Comparison of ENCODE assay signal across 14 cellular contexts in the genomic region with DNA sequence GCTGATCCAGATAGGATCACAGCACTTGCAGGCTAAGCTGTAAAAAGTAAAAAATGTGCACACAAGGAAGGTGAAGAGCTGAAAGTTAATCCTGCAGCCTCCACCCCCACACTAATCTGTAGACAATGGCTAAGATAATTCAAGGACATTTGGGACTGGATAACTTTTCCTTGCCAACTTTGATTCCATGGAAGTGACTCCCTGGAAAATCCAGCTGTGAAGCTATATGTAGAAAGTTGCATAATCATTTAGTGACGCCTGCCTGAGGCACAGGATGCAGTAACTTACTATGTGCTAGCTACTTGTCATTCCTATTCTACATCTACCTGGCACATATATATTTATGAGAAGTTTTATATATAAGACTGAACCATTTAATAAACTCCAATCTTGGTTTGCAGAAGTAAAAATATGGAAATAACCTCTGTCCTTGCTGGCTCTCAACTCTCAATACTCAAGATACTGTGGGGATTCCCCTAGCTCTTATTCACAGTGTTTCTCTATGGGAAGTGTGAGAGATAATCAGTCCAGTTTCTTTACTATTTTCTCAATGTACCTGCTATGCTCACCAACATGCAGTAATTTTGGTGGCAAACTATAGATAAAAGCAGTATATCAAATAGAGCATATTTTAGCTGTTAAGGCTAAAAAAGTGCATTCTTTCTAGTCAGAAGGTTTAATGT. TPM values are rescaled to one million over a fixed set of nuclear protein-coding genes. Genes with fewer than 3 reads are reported as not detected.
DNase-seq lines count a peak whose midpoint lies in the region; ATAC-seq and TF ChIP-seq lines count a peak whose summit lies in the region.
"Had no signal": no experiment of that assay in that cellular context is flagged by ENCODE, and none has a peak within 500 bp of the region (broad histone marks: within the 10 kb centered on the region; RNA-seq: fewer than 3 reads in every experiment).

No MANE protein-coding gene starts in this region.

- H3K9me1 ChIP-seq in IMR-90 (ENCODE audit: insufficient read depth, low read length) = no peaks in the 10 kb centered on the region

- no peaks in the 10 kb centered on the region for H3K27me3 Mint-ChIP-seq in CD8-positive, alpha-beta T cell (ENCODE audit: low read depth)
- H3K27me3 Mint-ChIP-seq: memory B cell had no signal

- TF ChIP-seq RAD21 in IMR-90 (IDR thresholded peaks at IDR 0.05; ENCODE audit: low read length) = no peak

- peaks cover 91% of the 10 kb centered on the region for H3K36me3 Mint-ChIP-seq in CD8-positive, alpha-beta T cell

- no peak overlapping the region for H2AK9ac ChIP-seq in IMR-90 (replicated peaks; ENCODE audit: low read depth, low read length, poor library complexity)

- no peak for TF ChIP-seq CTCF in CD8-positive, alpha-beta T cell (IDR thresholded peaks at IDR 0.05)
- TF ChIP-seq CTCF in IMR-90 (conservative IDR thresholded peaks at IDR 0.05; ENCODE audit: low read depth, low read length) (no peak), fibroblast of mammary gland (conservative IDR thresholded peaks at IDR 0.05; ENCODE audit: control insufficient read depth, insufficient read depth, low read depth, low read length) (no peak), vagina (IDR thresholded peaks at IDR 0.05) (no peak), GM10248 (IDR thresholded peaks at IDR 0.05; ENCODE audit: control extremely low read depth, extremely low read depth, low read depth, missing control alignments) (no peak), upper lobe of left lung (IDR thresholded peaks at IDR 0.05) (no peak)

- no peak overlapping the region for H3K4ac ChIP-seq in IMR-90 (ENCODE audit: low read depth, low read length)

- H3K18ac ChIP-seq in IMR-90 (ENCODE audit: low read depth, low read length) = no peak overlapping the region

- H2BK20ac ChIP-seq in IMR-90 (ENCODE audit: low read depth, low read length) = no peak overlapping the region

- no TSS peak for BruUV-seq in IMR-90 (replicated peaks; lab: Mats Ljungman, UMichigan)

- TF ChIP-seq EP300 in upper lobe of left lung (IDR thresholded peaks at IDR 0.05) = no peak

- no peak overlapping the region for H4K91ac ChIP-seq in IMR-90 (ENCODE audit: insufficient read depth, low read depth, low read length)

- peaks cover 87% of the 10 kb centered on the region for H3K4me1 Mint-ChIP-seq in CD8-positive, alpha-beta T cell (ENCODE audit: low read depth)

- H3K9me3 ChIP-seq in CD8-positive, alpha-beta T cell (ENCODE audit: low read length) = no peaks in the 10 kb centered on the region
- no peaks in the 10 kb centered on the region for H3K9me3 ChIP-seq in IMR-90 (ENCODE audit: control insufficient read depth, insufficient read depth, low read length)
- H3K9me3 ChIP-seq in vagina = no peaks in the 10 kb centered on the region
- no peaks in the 10 kb centered on the region for H3K9me3 ChIP-seq in upper lobe of left lung
- H3K9me3 ChIP-seq: adrenal gland, esophagus squamous epithelium, MG63 had no signal

- no peak for TF ChIP-seq POLR2A in IMR-90 (IDR thresholded peaks at IDR 0.05; ENCODE audit: low read depth, low read length)
- TF ChIP-seq POLR2A in vagina (IDR thresholded peaks at IDR 0.05) = no peak
- no peak for TF ChIP-seq POLR2A in upper lobe of left lung (IDR thresholded peaks at IDR 0.05)

- no peak overlapping the region for H2BK15ac ChIP-seq in IMR-90 (ENCODE audit: low read depth, low read length)

- in situ Hi-C loops in IMR-90 (cut with MboI; ENCODE audit: low sequenced_read_pairs) = loop anchor here (10.0 kb wide), 1 partner anchor 138 kb away; a partner anchor contains a TSS

- no peaks in the 10 kb centered on the region for H3K27me3 ChIP-seq in CD8-positive, alpha-beta T cell (ENCODE audit: insufficient read depth, low read length)
- H3K27me3 ChIP-seq in IMR-90 (ENCODE audit: control insufficient read depth, insufficient read depth, low read length) = no peaks in the 10 kb centered on the region
- H3K27me3 ChIP-seq in vagina = no peaks in the 10 kb centered on the region
- H3K27me3 ChIP-seq in upper lobe of left lung = no peaks in the 10 kb centered on the region
- H3K27me3 ChIP-seq: adrenal gland, esophagus squamous epithelium, MG63 had no signal

- dilution Hi-C loops in IMR-90 (cut with HindIII; ENCODE audit: low sequenced_read_pairs, unreplicated experiment) = no loop called here

- no peak overlapping the region for H2AFZ ChIP-seq in IMR-90 (replicated peaks; ENCODE audit: low read length, poor library complexity)

- 0 out of 2 replicates have a peak overlapping the region, but pooled peaks have one; percentile 33 for H3K23ac ChIP-seq in IMR-90 (ENCODE audit: low read depth, low read length)

- intact Hi-C loops in CD8-positive, alpha-beta T cell (cut with DNase I, micrococcal nuclease) = loop anchor here in 1 of 2 experiments (2.0 to 5.0 kb wide), 2 partner anchors 14 to 34 kb away; a partner anchor contains a TSS
- intact Hi-C loops in IMR-90 (cut with micrococcal nuclease) = no loop called here
- intact Hi-C loops in vagina (cut with DNase I) = no loop called here

- no peak for ATAC-seq in CD8-positive, alpha-beta T cell
- peak; percentile 19 for ATAC-seq in GM19468 (IDR thresholded peaks at IDR 0.05; ENCODE audit: extremely low read depth, unreplicated experiment)
- no peak for ATAC-seq in IMR-90 (ENCODE audit: low read depth)
- ATAC-seq in HG02840 (IDR thresholded peaks at IDR 0.05; ENCODE audit: low FRiP score, unreplicated experiment) = no peak
- no peak for ATAC-seq in upper lobe of left lung (ENCODE audit: low FRiP score in 2 of 2)
- ATAC-seq: sciatic nerve had no signal

- H3K36me3 ChIP-seq in CD8-positive, alpha-beta T cell (ENCODE audit: insufficient read depth, low read length) = peaks cover 62% of the 10 kb centered on the region
- H3K36me3 ChIP-seq in IMR-90 (ENCODE audit: control insufficient read depth, insufficient read depth, low read length) (peaks cover 39% of the 10 kb centered on the region), vagina (peaks cover 7 to 63% of the 10 kb centered on the region in 2 donors), upper lobe of left lung (peaks cover 4 to 50% (median 29%) of the 10 kb centered on the region in 4 donors)

- H4K8ac ChIP-seq in IMR-90 (ENCODE audit: low read depth in 2 of 2, low read length in 2 of 2) = no peak overlapping the region

- no peak overlapping the region for H3K14ac ChIP-seq in IMR-90 (replicated peaks; ENCODE audit: low read depth, low read length)

- POLR2A ChIA-PET in CD8-positive, alpha-beta T cell (lab: Charles Lee) = interaction anchor here (0.7 to 4.9 kb wide), 4 partner anchors 10 to 433 kb away, joined by 3 to 20 read pairs (median 4); a partner anchor contains a TSS
- POLR2A ChIA-PET in IMR-90 (lab: Charles Lee; ENCODE audit: unreplicated experiment) = no interaction called here
- POLR2A ChIA-PET in GM10248 (lab: Yijun Ruan, JAX) = interaction anchor here (2.2 kb wide), 1 partner anchor 15 kb away, joined by 5 read pairs; a partner anchor contains a TSS

- peaks cover 71% of the 10 kb centered on the region for H3K4me1 ChIP-seq in CD8-positive, alpha-beta T cell (ENCODE audit: insufficient read depth, low read length)
- H3K4me1 ChIP-seq in IMR-90 (ENCODE audit: control insufficient read depth, insufficient read depth, low read length) (no peaks in the 10 kb centered on the region; the same call in none of the 2 replicates), vagina (no peaks in the 10 kb centered on the region), upper lobe of left lung (peaks cover 0 to 8% (median 4%) of the 10 kb centered on the region in 4 donors)

- DNase-seq in CD8-positive, alpha-beta T cell = no peak
- DNase-seq in IMR-90 = peak; percentile 31
- peak; percentile 29 for DNase-seq in fibroblast of mammary gland (ENCODE audit: low read depth)
- DNase-seq in vagina (ENCODE audit: extremely low spot score in 2 of 2) = no peak
- no peak for DNase-seq in GM10248 (ENCODE audit: extremely low spot score)
- no peak for DNase-seq in upper lobe of left lung
- DNase-seq: adrenal gland, C1 segment of cervical spinal cord, esophagus squamous epithelium, MG63 had no signal

- CTCF ChIA-PET in CD8-positive, alpha-beta T cell (lab: Charles Lee) = interaction anchor here (0.7 to 1.7 kb wide), 5 partner anchors 8 to 37 kb away, joined by 3 to 8 read pairs (median 4); a partner anchor contains a TSS
- CTCF ChIA-PET in IMR-90 (lab: Yijun Ruan, JAX) = interaction anchor here (1.0 kb wide), 1 partner anchor 9 kb away, joined by 3 read pairs; no protein-coding TSS in a partner anchor
- CTCF ChIA-PET in GM10248 (lab: Yijun Ruan, JAX) = interaction anchor here (1.5 kb wide), 2 partner anchors 38 to 51 kb away, joined by 3 to 6 read pairs; no protein-coding TSS in a partner anchor

- H3K9ac ChIP-seq in IMR-90 (ENCODE audit: low read depth, low read length) = no peak overlapping the region

- H4K5ac ChIP-seq in IMR-90 (ENCODE audit: low read depth, low read length) = no peak overlapping the region

- H3K27ac Mint-ChIP-seq in CD8-positive, alpha-beta T cell = peak overlapping the region; percentile 58
- H3K27ac Mint-ChIP-seq: memory B cell had no signal

- H2BK120ac ChIP-seq in IMR-90 (ENCODE audit: low read depth, low read length) = no peak overlapping the region

- no peak overlapping the region for H2BK5ac ChIP-seq in IMR-90 (ENCODE audit: low read depth, low read length, poor library complexity, severe bottlenecking)

- no peak overlapping the region for H2AK5ac ChIP-seq in IMR-90 (ENCODE audit: low read depth, low read length)

- peak overlapping the region; percentile 0 for H3K4me3 Mint-ChIP-seq in CD8-positive, alpha-beta T cell
- H3K4me3 Mint-ChIP-seq: memory B cell had no signal

- peaks cover 12 to 18% of the 10 kb centered on the region in 2 experiments for H3K79me1 ChIP-seq in IMR-90 (ENCODE audit: low read depth in 1 of 2, low read length in 2 of 2)

- no peak overlapping the region for H3K56ac ChIP-seq in IMR-90 (ENCODE audit: extremely low read depth, insufficient read depth, low read length)

- no peaks in the 10 kb centered on the region for H3K9me3 Mint-ChIP-seq in CD8-positive, alpha-beta T cell
- H3K9me3 Mint-ChIP-seq: memory B cell had no signal

- H4K20me1 ChIP-seq in IMR-90 (ENCODE audit: insufficient read depth, low read length) = no peaks in the 10 kb centered on the region

- WGBS in IMR-90 (ENCODE audit: extremely low coverage in 2 of 2, insufficient read length in 1 of 2), 2 experiments = no CpG with 5 or more reads among the region's 1 CpG
- WGBS in upper lobe of left lung, 2 donors = 57 to 58% methylated on average over 1 of the region's 1 CpG

- H3K27ac ChIP-seq in CD8-positive, alpha-beta T cell (ENCODE audit: low read depth, low read length) = no peak overlapping the region
- H3K27ac ChIP-seq in IMR-90 (ENCODE audit: insufficient read depth, low read length) = no peak overlapping the region
- no peak overlapping the region for H3K27ac ChIP-seq in vagina
- H3K27ac ChIP-seq in upper lobe of left lung = no peak overlapping the region
- H3K27ac ChIP-seq: adrenal gland, esophagus squamous epithelium had no signal

- H3K4me3 ChIP-seq in CD8-positive, alpha-beta T cell (ENCODE audit: low read depth, low read length) = no peak overlapping the region
- H3K4me3 ChIP-seq in IMR-90 (ENCODE audit: insufficient read depth, low read depth, low read length) (no peak overlapping the region), fibroblast of mammary gland (ENCODE audit: control insufficient read depth, low read depth, low read length) (no peak overlapping the region), vagina (no peak overlapping the region), upper lobe of left lung (no peak overlapping the region)
- H3K4me3 ChIP-seq: adrenal gland, esophagus squamous epithelium, MG63 had no signal

- H3K4me2 ChIP-seq in IMR-90 (ENCODE audit: low read depth, low read length) = no peak overlapping the region

RNA-seq across cellular contexts. Expression of a gene that starts 14.8 kb away (rescaled TPM):
- total RNA-seq in CD8-positive, alpha-beta T cell = 100 to 1,000 TPM; 492 to 577 TPM
- total RNA-seq in IMR-90 (2012; rRNA removed) = 623 and 997 TPM in 2 replicates
- polyA plus RNA-seq in IMR-90 (2012; rRNA removed) = 508 and 630 TPM in 2 replicates
- 67.9 and 182 TPM in 2 replicates for polyA plus RNA-seq in IMR-90 (2012; cell fraction: cytosol; rRNA removed)
- polyA plus RNA-seq in IMR-90 (2012; cell fraction: nucleus; rRNA removed; ENCODE audit: low replicate concordance) = 14.8 and 167 TPM in 2 replicates
- 183 TPM for total RNA-seq in vagina
- total RNA-seq in upper lobe of left lung = 100 to 1,000 TPM in 5 of 6 donors, 10 to 100 TPM in 1; 78.6 to 538 (median 297) TPM

RNA-seq across cellular contexts. Expression of a gene that starts 38.2 kb away (rescaled TPM):
- total RNA-seq in CD8-positive, alpha-beta T cell = under 1 TPM in 1 of 2 experiments, not detected in 1; 0.17 TPM
- not detected in 2 replicates for total RNA-seq in IMR-90 (2012; rRNA removed)
- not detected in 2 replicates for polyA plus RNA-seq in IMR-90 (2012; rRNA removed)
- polyA plus RNA-seq in IMR-90 (2012; cell fraction: cytosol; rRNA removed) = not detected in 2 replicates
- polyA plus RNA-seq in IMR-90 (2012; cell fraction: nucleus; rRNA removed; ENCODE audit: low replicate concordance) = not detected in 2 replicates
- 0.98 TPM for total RNA-seq in vagina
- total RNA-seq in upper lobe of left lung = under 1 TPM in 1 of 6 donors, not detected in 5; 0.55 TPM

Comparison
In these comparisons a context has a peak if more than half of its experiments do, and no peak if none do; other contexts are left out.
1. DNase-seq: peak in IMR-90 (single experiment) and fibroblast of mammary gland (single experiment); none in CD8-positive, alpha-beta T cell (0 of 7), vagina (0 of 2), GM10248 (single experiment) and upper lobe of left lung (0 of 2).